In the genomic region with DNA sequence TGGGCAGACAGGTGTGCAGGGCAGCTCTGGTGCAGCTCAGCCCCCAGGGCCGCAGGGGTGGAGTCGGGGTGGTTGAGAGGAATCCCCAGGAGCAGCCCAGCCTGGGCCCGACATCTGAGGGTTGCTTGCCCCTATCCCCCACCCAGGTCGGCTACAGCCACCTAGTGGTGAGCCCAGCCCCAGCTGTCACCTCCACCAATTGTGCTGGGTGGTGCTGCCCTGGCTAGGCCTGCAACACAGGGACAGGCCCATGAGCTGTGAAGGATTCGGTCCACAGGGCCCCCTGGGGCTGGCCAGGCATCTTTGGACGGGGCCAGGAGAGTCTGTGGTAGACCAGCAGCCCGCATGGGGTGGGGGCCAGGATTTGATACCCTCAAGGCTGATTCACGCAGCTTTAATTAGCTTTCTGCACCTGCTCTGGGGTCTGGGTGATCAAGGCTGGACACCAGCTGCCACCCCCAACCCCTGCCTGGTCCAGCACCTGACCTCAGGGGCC, we compare ENCODE assay signal across 8 cellular contexts. TPM values are rescaled to one million over a fixed set of nuclear protein-coding genes. Genes with fewer than 3 reads are reported as not detected.
DNase-seq lines count a peak whose midpoint lies in the region; TF ChIP-seq lines count a peak whose summit lies in the region.

No MANE protein-coding gene starts in this region.

- no peak overlapping the region for H3K18ac ChIP-seq in mesendoderm (ENCODE audit: low read length)

- H2BK120ac ChIP-seq in mesendoderm (ENCODE audit: low read depth, low read length): no peak overlapping the region

- H3K4me1 Mint-ChIP-seq in chondrocyte (ENCODE audit: low read depth) (peaks cover 9% of the 10 kb centered on the region), type B pancreatic cell (ENCODE audit: unreplicated experiment) (peaks cover 15% of the 10 kb centered on the region)

- no peak overlapping the region for H3K23ac ChIP-seq in mesendoderm (ENCODE audit: low read length)

- H3K36me3 Mint-ChIP-seq in chondrocyte (ENCODE audit: low read depth) (no peaks in the 10 kb centered on the region), type B pancreatic cell (no peaks in the 10 kb centered on the region)

- peak; percentile 51 for DNase-seq in activated gamma-delta T cell treated with Interleukin-2 at 50 U/mL for 16 hours
- DNase-seq in activated gamma-delta T cell (lab: John Stamatoyannopoulos, UW): no peak
- DNase-seq in Karpas-422: peak; percentile 91
- peak; percentile 86 for DNase-seq in UCSD-AML1 (lab: John Stamatoyannopoulos, UW; ENCODE audit: unreplicated experiment)
- DNase-seq in chondrocyte (ENCODE audit: low spot score): no peak
- DNase-seq in mesendoderm: peak; percentile 75
- DNase-seq in type B pancreatic cell (ENCODE audit: extremely low spot score, unreplicated experiment): no peak
- no peak for DNase-seq in OCI-M2 (lab: John Stamatoyannopoulos, UW; ENCODE audit: unreplicated experiment)

- H3K9me3 ChIP-seq in Karpas-422 (ENCODE audit: low read length): no peaks in the 10 kb centered on the region

- H3K79me1 ChIP-seq in mesendoderm (ENCODE audit: low read length): no peaks in the 10 kb centered on the region

- H3K9me3 Mint-ChIP-seq in chondrocyte (ENCODE audit: low read depth): no peaks in the 10 kb centered on the region
- H3K9me3 Mint-ChIP-seq in type B pancreatic cell: no peaks in the 10 kb centered on the region

- H3K27ac Mint-ChIP-seq in chondrocyte (ENCODE audit: unreplicated experiment): no peak overlapping the region
- no peak overlapping the region for H3K27ac Mint-ChIP-seq in type B pancreatic cell

- no peaks in the 10 kb centered on the region for H3K9me2 ChIP-seq in Karpas-422 (replicated peaks; ENCODE audit: insufficient read depth, low read length)

- peak; percentile 61 for TF ChIP-seq CTCF in chondrocyte (IDR thresholded peaks at IDR 0.05)
- peak; percentile 72 for TF ChIP-seq CTCF in type B pancreatic cell (conservative IDR thresholded peaks at IDR 0.05)

- no peak overlapping the region for H2BK15ac ChIP-seq in mesendoderm (replicated peaks; ENCODE audit: low read depth)

- H4K20me1 ChIP-seq in Karpas-422 (ENCODE audit: insufficient read depth, low read depth, low read length): no peaks in the 10 kb centered on the region

- H3K9ac ChIP-seq in Karpas-422 (ENCODE audit: low read length): no peak overlapping the region
- H3K9ac ChIP-seq in mesendoderm (ENCODE audit: low read length): no peak overlapping the region

- H3K4me3 ChIP-seq in Karpas-422 (ENCODE audit: low read length): no peak overlapping the region
- H3K4me3 ChIP-seq in mesendoderm (ENCODE audit: low read length): no peak overlapping the region

- no peaks in the 10 kb centered on the region for H3K27me3 ChIP-seq in Karpas-422 (ENCODE audit: low read length)
- H3K27me3 ChIP-seq in mesendoderm (ENCODE audit: insufficient read depth, low read length, poor library complexity): no peaks in the 10 kb centered on the region

- WGBS in mesendoderm (ENCODE audit: extremely low coverage, insufficient coverage, low lambda C conversion rate): no CpG with 5 or more reads among the region's 8 CpGs

- H3K27me3 Mint-ChIP-seq in chondrocyte (ENCODE audit: low read depth) (no peaks in the 10 kb centered on the region), type B pancreatic cell (no peaks in the 10 kb centered on the region)

- H2BK5ac ChIP-seq in mesendoderm (ENCODE audit: low read length): no peak overlapping the region

- no peak overlapping the region for H3K4ac ChIP-seq in mesendoderm (ENCODE audit: low read depth, low read length)

- H3K36me3 ChIP-seq in Karpas-422 (ENCODE audit: insufficient read depth, low read length) (no peaks in the 10 kb centered on the region), mesendoderm (ENCODE audit: control insufficient read depth, insufficient read depth, low read length) (no peaks in the 10 kb centered on the region)

- peaks cover 30% of the 10 kb centered on the region for H3K4me1 ChIP-seq in Karpas-422 (ENCODE audit: low read length)
- H3K4me1 ChIP-seq in mesendoderm (ENCODE audit: control insufficient read depth, low read depth, low read length): peaks cover 5% of the 10 kb centered on the region

- H3K27ac ChIP-seq in Karpas-422 (ENCODE audit: low read length): no peak overlapping the region
- no peak overlapping the region for H3K27ac ChIP-seq in mesendoderm (ENCODE audit: low read depth, low read length)

- H3K4me2 ChIP-seq in Karpas-422 (ENCODE audit: low read depth, low read length, poor library complexity, severe bottlenecking) (no peak overlapping the region), mesendoderm (ENCODE audit: low read length) (no peak overlapping the region)

- no peak overlapping the region for H2AK5ac ChIP-seq in mesendoderm (ENCODE audit: low read length)

- no peak overlapping the region for H4K5ac ChIP-seq in mesendoderm (ENCODE audit: low read length)

- no peak overlapping the region for H3K56ac ChIP-seq in mesendoderm (ENCODE audit: low read length)

- no peak overlapping the region for H4K8ac ChIP-seq in mesendoderm (ENCODE audit: low read depth, low read length)

- H2AFZ ChIP-seq in Karpas-422 (ENCODE audit: low read length): no peak overlapping the region

- H3K79me2 ChIP-seq in Karpas-422 (ENCODE audit: low read length): no peaks in the 10 kb centered on the region
- no peaks in the 10 kb centered on the region for H3K79me2 ChIP-seq in mesendoderm (ENCODE audit: control insufficient read depth, insufficient read depth, low read length)

- H3K4me3 Mint-ChIP-seq in chondrocyte (ENCODE audit: unreplicated experiment): no peak overlapping the region
- H3K4me3 Mint-ChIP-seq in type B pancreatic cell: no peak overlapping the region

RNA-seq across cellular contexts. Expression of a gene that starts 29.5 kb away (rescaled TPM):
- total RNA-seq in Karpas-422 (2014; rRNA removed; shearing (Covaris generic); ENCODE audit: low replicate concordance): 0.29 and 0.30 TPM in 2 replicates
- 0.75 to 5.5 TPM (median 5.5 TPM) in 3 replicates for total RNA-seq in chondrocyte
- polyA plus RNA-seq in mesendoderm (2013, experiment 1 of 2): 17.3 TPM
- polyA plus RNA-seq in mesendoderm (2013, experiment 2 of 2): 17.0 TPM
- 9.0 and 12.8 TPM in 2 replicates for total RNA-seq in type B pancreatic cell (ENCODE audit: low replicate concordance)

Comparison
In these comparisons a context has a peak if more than half of its experiments do, and no peak if none do; other contexts are left out.
1. DNase-seq: peak in activated gamma-delta T cell treated with Interleukin-2 at 50 U/mL for 16 hours (single experiment), Karpas-422 (single experiment), UCSD-AML1 (single experiment) and mesendoderm (single experiment); none in activated gamma-delta T cell (single experiment), chondrocyte (single experiment), type B pancreatic cell (single experiment) and OCI-M2 (single experiment).